Comparison of ENCODE assay signal across 2 cellular contexts in genomic region chr17:46863383-46864121, GRCh38.
TF ChIP-seq lines count a peak whose summit lies in the region.

No MANE protein-coding gene starts in this region.

TF ChIP-seq in GM23338, 12 proteins besides CTCF, POLR2A, EP300 and RAD21:
- TF ChIP-seq ZNF462 (CRISPR knock-in tag; IDR thresholded peaks at IDR 0.05) = no peak
- TF ChIP-seq NANOG (IDR thresholded peaks at IDR 0.05; ENCODE audit: borderline replicate concordance) = no peak
- no peak for TF ChIP-seq REST (IDR thresholded peaks at IDR 0.05; ENCODE audit: unreplicated experiment)
- TF ChIP-seq JUNB (IDR thresholded peaks at IDR 0.05; ENCODE audit: unreplicated experiment) = no peak
- TF ChIP-seq EZH2 (IDR thresholded peaks at IDR 0.05; ENCODE audit: low read depth, unreplicated experiment) = no peak
- TF ChIP-seq ZNF114 (CRISPR knock-in tag; IDR thresholded peaks at IDR 0.05) = no peak
- TF ChIP-seq ETS1 (IDR thresholded peaks at IDR 0.05) = no peak
- no peak for TF ChIP-seq CREB1 (CRISPR knock-in tag; IDR thresholded peaks at IDR 0.05; ENCODE audit: low read depth)
- TF ChIP-seq ZNF331 (CRISPR knock-in tag; IDR thresholded peaks at IDR 0.05; ENCODE audit: low read depth) = no peak
- TF ChIP-seq POLR2AphosphoS5 (IDR thresholded peaks at IDR 0.05; ENCODE audit: low read depth) = no peak
- no peak for TF ChIP-seq EZH2phosphoT487 (IDR thresholded peaks at IDR 0.05; ENCODE audit: unreplicated experiment)
- TF ChIP-seq STAT1 (IDR thresholded peaks at IDR 0.05; ENCODE audit: unreplicated experiment) = no peak

TF ChIP-seq in H1, 55 proteins besides CTCF, POLR2A, EP300 and RAD21:
- TF ChIP-seq RXRA (IDR thresholded peaks at IDR 0.05; ENCODE audit: insufficient read depth, low read depth, low read length) (no peak), CTBP2 (IDR thresholded peaks at IDR 0.05; ENCODE audit: borderline replicate concordance, insufficient read depth, insufficient read length, low read length) (no peak), NRF1 (IDR thresholded peaks at IDR 0.05; ENCODE audit: low read depth, low read length) (no peak)
